ENCODE assay signal across 1 cellular context in genomic region chr18:11040823-11041712, GRCh38.
TF ChIP-seq lines count a peak whose summit lies in the region.

No MANE protein-coding gene starts in this region.

TF ChIP-seq in HepG2, 621 proteins besides CTCF, POLR2A, EP300 and RAD21 (continued from another document and continues in another):
- TF ChIP-seq, protein P1, sequence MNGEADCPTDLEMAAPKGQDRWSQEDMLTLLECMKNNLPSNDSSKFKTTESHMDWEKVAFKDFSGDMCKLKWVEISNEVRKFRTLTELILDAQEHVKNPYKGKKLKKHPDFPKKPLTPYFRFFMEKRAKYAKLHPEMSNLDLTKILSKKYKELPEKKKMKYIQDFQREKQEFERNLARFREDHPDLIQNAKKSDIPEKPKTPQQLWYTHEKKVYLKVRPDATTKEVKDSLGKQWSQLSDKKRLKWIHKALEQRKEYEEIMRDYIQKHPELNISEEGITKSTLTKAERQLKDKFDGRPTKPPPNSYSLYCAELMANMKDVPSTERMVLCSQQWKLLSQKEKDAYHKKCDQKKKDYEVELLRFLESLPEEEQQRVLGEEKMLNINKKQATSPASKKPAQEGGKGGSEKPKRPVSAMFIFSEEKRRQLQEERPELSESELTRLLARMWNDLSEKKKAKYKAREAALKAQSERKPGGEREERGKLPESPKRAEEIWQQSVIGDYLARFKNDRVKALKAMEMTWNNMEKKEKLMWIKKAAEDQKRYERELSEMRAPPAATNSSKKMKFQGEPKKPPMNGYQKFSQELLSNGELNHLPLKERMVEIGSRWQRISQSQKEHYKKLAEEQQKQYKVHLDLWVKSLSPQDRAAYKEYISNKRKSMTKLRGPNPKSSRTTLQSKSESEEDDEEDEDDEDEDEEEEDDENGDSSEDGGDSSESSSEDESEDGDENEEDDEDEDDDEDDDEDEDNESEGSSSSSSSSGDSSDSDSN (CRISPR knock-in tag; IDR thresholded peaks at IDR 0.05): no peak
- TF ChIP-seq ZFP90 (CRISPR knock-in tag; IDR thresholded peaks at IDR 0.05; ENCODE audit: borderline replicate concordance) (no peak), FOXA1 (IDR thresholded peaks at IDR 0.05) (no peak; the same call in 1 of the 2 replicates), FOXA1 (CRISPR knock-in tag; IDR thresholded peaks at IDR 0.05) (peak; percentile 77), PPARG (CRISPR knock-in tag; conservative IDR thresholded peaks at IDR 0.05) (no peak; the same call in 1 of the 2 replicates), FOXK1 (CRISPR knock-in tag; IDR thresholded peaks at IDR 0.05; ENCODE audit: borderline replicate concordance, low read depth) (no peak), MTF1 (CRISPR knock-in tag; IDR thresholded peaks at IDR 0.05) (no peak), IRF2 (CRISPR knock-in tag; IDR thresholded peaks at IDR 0.05) (0 out of 2 replicates have a peak, but pooled peaks have one; percentile 18), MEF2D (CRISPR knock-in tag; IDR thresholded peaks at IDR 0.05) (no peak), IRF9 (CRISPR knock-in tag; IDR thresholded peaks at IDR 0.05; ENCODE audit: borderline replicate concordance) (no peak), ZNF451 (CRISPR knock-in tag; IDR thresholded peaks at IDR 0.05) (no peak), ZNF83 (CRISPR knock-in tag; IDR thresholded peaks at IDR 0.05; ENCODE audit: borderline replicate concordance) (no peak), ZNF674 (CRISPR knock-in tag; IDR thresholded peaks at IDR 0.05; ENCODE audit: low read depth) (no peak), ZBTB1 (CRISPR knock-in tag; IDR thresholded peaks at IDR 0.05; ENCODE audit: borderline replicate concordance) (no peak), SIX1 (CRISPR knock-in tag; IDR thresholded peaks at IDR 0.05; ENCODE audit: borderline replicate concordance) (no peak; the same call in 1 of the 2 replicates), AHDC1 (CRISPR knock-in tag; IDR thresholded peaks at IDR 0.05; ENCODE audit: borderline replicate concordance) (peak; percentile 54; the same call in 1 of the 2 replicates), SRF (IDR thresholded peaks at IDR 0.05; ENCODE audit: low read depth, low read length) (no peak), TARDBP (CRISPR knock-in tag; IDR thresholded peaks at IDR 0.05) (no peak), ZBTB2 (CRISPR knock-in tag; IDR thresholded peaks at IDR 0.05; ENCODE audit: low read depth) (no peak), ZNF724P (CRISPR knock-in tag; IDR thresholded peaks at IDR 0.05; ENCODE audit: borderline replicate concordance) (no peak), NCOR1 (IDR thresholded peaks at IDR 0.05; ENCODE audit: borderline replicate concordance, low read length) (peak; percentile 36; the same call in 1 of the 2 replicates), PCBP2 (optimal IDR thresholded peaks at IDR 0.05; ENCODE audit: low read depth, low read length, poor library complexity, severe bottlenecking) (no peak), RFXAP (CRISPR knock-in tag; IDR thresholded peaks at IDR 0.05; ENCODE audit: borderline replicate concordance) (no peak), NFE2L2 (IDR thresholded peaks at IDR 0.05; ENCODE audit: low read length) (no peak), ISL2 (CRISPR knock-in tag; IDR thresholded peaks at IDR 0.05) (no peak), TBX2 (CRISPR knock-in tag; IDR thresholded peaks at IDR 0.05; ENCODE audit: borderline replicate concordance) (no peak), RNF2 (conservative IDR thresholded peaks at IDR 0.05; ENCODE audit: low read depth) (no peak), ZMAT3 (CRISPR knock-in tag; conservative IDR thresholded peaks at IDR 0.05) (no peak), ZNF570 (CRISPR knock-in tag; IDR thresholded peaks at IDR 0.05; ENCODE audit: borderline replicate concordance) (no peak), ZNF160 (CRISPR knock-in tag; IDR thresholded peaks at IDR 0.05) (no peak), TP53 (CRISPR knock-in tag; conservative IDR thresholded peaks at IDR 0.05) (no peak), TBX3 (IDR thresholded peaks at IDR 0.05; ENCODE audit: borderline replicate concordance) (no peak), ESRRA (CRISPR knock-in tag; IDR thresholded peaks at IDR 0.05; ENCODE audit: low read depth) (no peak), MATR3 (CRISPR knock-in tag; IDR thresholded peaks at IDR 0.05) (no peak), FOXK2 (IDR thresholded peaks at IDR 0.05) (no peak), CREB1 (IDR thresholded peaks at IDR 0.05) (no peak), CREB1 (CRISPR knock-in tag; IDR thresholded peaks at IDR 0.05) (no peak), SUZ12 (IDR thresholded peaks at IDR 0.05; ENCODE audit: low read depth, low read length) (no peak), PHF5A (CRISPR knock-in tag; IDR thresholded peaks at IDR 0.05; ENCODE audit: low read depth, unreplicated experiment) (no peak), YEATS2 (CRISPR knock-in tag; IDR thresholded peaks at IDR 0.05; ENCODE audit: borderline replicate concordance) (no peak), MZF1 (CRISPR knock-in tag; IDR thresholded peaks at IDR 0.05; ENCODE audit: borderline replicate concordance) (no peak), CREBL2 (CRISPR knock-in tag; IDR thresholded peaks at IDR 0.05; ENCODE audit: borderline replicate concordance) (no peak), CHCHD3 (CRISPR knock-in tag; IDR thresholded peaks at IDR 0.05) (no peak), ZNF850 (CRISPR knock-in tag; conservative IDR thresholded peaks at IDR 0.05) (no peak), ZNF766 (CRISPR knock-in tag; IDR thresholded peaks at IDR 0.05; ENCODE audit: borderline replicate concordance) (no peak), IKZF1 (IDR thresholded peaks at IDR 0.05) (no peak)
- TF ChIP-seq, protein P2, sequence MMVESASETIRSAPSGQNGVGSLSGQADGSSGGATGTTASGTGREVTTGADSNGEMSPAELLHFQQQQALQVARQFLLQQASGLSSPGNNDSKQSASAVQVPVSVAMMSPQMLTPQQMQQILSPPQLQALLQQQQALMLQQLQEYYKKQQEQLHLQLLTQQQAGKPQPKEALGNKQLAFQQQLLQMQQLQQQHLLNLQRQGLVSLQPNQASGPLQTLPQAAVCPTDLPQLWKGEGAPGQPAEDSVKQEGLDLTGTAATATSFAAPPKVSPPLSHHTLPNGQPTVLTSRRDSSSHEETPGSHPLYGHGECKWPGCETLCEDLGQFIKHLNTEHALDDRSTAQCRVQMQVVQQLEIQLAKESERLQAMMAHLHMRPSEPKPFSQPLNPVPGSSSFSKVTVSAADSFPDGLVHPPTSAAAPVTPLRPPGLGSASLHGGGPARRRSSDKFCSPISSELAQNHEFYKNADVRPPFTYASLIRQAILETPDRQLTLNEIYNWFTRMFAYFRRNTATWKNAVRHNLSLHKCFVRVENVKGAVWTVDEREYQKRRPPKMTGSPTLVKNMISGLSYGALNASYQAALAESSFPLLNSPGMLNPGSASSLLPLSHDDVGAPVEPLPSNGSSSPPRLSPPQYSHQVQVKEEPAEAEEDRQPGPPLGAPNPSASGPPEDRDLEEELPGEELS (CRISPR knock-in tag; IDR thresholded peaks at IDR 0.05): no peak; the same call in none of the 2 replicates
- TF ChIP-seq, protein P3, sequence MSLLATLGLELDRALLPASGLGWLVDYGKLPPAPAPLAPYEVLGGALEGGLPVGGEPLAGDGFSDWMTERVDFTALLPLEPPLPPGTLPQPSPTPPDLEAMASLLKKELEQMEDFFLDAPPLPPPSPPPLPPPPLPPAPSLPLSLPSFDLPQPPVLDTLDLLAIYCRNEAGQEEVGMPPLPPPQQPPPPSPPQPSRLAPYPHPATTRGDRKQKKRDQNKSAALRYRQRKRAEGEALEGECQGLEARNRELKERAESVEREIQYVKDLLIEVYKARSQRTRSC (CRISPR knock-in tag; IDR thresholded peaks at IDR 0.05; ENCODE audit: low read depth): no peak
- TF ChIP-seq, protein P4, sequence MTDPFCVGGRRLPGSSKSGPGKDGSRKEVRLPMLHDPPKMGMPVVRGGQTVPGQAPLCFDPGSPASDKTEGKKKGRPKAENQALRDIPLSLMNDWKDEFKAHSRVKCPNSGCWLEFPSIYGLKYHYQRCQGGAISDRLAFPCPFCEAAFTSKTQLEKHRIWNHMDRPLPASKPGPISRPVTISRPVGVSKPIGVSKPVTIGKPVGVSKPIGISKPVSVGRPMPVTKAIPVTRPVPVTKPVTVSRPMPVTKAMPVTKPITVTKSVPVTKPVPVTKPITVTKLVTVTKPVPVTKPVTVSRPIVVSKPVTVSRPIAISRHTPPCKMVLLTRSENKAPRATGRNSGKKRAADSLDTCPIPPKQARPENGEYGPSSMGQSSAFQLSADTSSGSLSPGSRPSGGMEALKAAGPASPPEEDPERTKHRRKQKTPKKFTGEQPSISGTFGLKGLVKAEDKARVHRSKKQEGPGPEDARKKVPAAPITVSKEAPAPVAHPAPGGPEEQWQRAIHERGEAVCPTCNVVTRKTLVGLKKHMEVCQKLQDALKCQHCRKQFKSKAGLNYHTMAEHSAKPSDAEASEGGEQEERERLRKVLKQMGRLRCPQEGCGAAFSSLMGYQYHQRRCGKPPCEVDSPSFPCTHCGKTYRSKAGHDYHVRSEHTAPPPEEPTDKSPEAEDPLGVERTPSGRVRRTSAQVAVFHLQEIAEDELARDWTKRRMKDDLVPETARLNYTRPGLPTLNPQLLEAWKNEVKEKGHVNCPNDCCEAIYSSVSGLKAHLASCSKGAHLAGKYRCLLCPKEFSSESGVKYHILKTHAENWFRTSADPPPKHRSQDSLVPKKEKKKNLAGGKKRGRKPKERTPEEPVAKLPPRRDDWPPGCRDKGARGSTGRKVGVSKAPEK (CRISPR knock-in tag; IDR thresholded peaks at IDR 0.05; ENCODE audit: borderline replicate concordance): no peak
- TF ChIP-seq, protein P5, sequence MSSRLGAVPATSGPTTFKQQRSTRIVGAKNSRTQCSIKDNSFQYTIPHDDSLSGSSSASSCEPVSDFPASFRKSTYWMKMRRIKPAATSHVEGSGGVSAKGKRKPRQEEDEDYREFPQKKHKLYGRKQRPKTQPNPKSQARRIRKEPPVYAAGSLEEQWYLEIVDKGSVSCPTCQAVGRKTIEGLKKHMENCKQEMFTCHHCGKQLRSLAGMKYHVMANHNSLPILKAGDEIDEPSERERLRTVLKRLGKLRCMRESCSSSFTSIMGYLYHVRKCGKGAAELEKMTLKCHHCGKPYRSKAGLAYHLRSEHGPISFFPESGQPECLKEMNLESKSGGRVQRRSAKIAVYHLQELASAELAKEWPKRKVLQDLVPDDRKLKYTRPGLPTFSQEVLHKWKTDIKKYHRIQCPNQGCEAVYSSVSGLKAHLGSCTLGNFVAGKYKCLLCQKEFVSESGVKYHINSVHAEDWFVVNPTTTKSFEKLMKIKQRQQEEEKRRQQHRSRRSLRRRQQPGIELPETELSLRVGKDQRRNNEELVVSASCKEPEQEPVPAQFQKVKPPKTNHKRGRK (CRISPR knock-in tag; IDR thresholded peaks at IDR 0.05): no peak
